Comparison of ENCODE assay signal across 1 cellular context in the genomic region with DNA sequence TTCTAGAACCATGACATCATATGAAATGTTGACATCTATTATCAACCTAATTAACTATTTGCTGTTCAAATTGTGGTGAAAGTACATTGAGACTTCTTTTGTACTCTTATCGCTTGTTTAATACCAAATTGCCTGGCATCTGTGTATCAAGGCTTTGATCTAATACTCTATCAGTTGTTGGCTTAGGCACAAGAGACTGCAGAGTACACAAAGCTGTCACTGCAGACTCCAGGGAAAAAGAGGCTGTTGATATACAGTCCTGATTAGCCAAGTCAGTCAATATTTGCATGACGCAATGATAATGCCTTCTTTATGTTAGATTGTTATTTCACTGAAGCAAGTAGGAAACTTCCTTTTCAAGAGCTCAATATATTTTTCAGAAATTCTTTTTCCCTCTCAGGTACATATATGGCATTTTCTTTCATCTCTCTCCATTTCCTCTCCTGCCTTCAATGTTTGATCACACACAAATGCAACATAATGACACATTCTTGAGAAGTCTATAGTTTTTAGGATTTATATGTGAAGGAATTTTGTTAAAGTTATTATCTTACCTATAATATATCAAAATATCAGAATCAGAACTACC.
TF ChIP-seq lines count a peak whose summit lies in the region.

No MANE protein-coding gene starts in this region.

TF ChIP-seq in HepG2, 621 proteins besides CTCF, POLR2A, EP300 and RAD21 (continued from another document and continues in another):
- TF ChIP-seq, protein P1, sequence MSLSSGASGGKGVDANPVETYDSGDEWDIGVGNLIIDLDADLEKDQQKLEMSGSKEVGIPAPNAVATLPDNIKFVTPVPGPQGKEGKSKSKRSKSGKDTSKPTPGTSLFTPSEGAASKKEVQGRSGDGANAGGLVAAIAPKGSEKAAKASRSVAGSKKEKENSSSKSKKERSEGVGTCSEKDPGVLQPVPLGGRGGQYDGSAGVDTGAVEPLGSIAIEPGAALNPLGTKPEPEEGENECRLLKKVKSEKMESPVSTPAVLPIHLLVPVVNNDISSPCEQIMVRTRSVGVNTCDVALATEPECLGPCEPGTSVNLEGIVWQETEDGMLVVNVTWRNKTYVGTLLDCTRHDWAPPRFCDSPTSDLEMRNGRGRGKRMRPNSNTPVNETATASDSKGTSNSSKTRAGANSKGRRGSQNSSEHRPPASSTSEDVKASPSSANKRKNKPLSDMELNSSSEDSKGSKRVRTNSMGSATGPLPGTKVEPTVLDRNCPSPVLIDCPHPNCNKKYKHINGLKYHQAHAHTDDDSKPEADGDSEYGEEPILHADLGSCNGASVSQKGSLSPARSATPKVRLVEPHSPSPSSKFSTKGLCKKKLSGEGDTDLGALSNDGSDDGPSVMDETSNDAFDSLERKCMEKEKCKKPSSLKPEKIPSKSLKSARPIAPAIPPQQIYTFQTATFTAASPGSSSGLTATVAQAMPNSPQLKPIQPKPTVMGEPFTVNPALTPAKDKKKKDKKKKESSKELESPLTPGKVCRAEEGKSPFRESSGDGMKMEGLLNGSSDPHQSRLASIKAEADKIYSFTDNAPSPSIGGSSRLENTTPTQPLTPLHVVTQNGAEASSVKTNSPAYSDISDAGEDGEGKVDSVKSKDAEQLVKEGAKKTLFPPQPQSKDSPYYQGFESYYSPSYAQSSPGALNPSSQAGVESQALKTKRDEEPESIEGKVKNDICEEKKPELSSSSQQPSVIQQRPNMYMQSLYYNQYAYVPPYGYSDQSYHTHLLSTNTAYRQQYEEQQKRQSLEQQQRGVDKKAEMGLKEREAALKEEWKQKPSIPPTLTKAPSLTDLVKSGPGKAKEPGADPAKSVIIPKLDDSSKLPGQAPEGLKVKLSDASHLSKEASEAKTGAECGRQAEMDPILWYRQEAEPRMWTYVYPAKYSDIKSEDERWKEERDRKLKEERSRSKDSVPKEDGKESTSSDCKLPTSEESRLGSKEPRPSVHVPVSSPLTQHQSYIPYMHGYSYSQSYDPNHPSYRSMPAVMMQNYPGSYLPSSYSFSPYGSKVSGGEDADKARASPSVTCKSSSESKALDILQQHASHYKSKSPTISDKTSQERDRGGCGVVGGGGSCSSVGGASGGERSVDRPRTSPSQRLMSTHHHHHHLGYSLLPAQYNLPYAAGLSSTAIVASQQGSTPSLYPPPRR (CRISPR knock-in tag; IDR thresholded peaks at IDR 0.05; ENCODE audit: borderline replicate concordance), result peak; percentile 100
- TF ChIP-seq, protein P2, sequence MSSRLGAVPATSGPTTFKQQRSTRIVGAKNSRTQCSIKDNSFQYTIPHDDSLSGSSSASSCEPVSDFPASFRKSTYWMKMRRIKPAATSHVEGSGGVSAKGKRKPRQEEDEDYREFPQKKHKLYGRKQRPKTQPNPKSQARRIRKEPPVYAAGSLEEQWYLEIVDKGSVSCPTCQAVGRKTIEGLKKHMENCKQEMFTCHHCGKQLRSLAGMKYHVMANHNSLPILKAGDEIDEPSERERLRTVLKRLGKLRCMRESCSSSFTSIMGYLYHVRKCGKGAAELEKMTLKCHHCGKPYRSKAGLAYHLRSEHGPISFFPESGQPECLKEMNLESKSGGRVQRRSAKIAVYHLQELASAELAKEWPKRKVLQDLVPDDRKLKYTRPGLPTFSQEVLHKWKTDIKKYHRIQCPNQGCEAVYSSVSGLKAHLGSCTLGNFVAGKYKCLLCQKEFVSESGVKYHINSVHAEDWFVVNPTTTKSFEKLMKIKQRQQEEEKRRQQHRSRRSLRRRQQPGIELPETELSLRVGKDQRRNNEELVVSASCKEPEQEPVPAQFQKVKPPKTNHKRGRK (CRISPR knock-in tag; IDR thresholded peaks at IDR 0.05), result no peak
- TF ChIP-seq, protein P3, sequence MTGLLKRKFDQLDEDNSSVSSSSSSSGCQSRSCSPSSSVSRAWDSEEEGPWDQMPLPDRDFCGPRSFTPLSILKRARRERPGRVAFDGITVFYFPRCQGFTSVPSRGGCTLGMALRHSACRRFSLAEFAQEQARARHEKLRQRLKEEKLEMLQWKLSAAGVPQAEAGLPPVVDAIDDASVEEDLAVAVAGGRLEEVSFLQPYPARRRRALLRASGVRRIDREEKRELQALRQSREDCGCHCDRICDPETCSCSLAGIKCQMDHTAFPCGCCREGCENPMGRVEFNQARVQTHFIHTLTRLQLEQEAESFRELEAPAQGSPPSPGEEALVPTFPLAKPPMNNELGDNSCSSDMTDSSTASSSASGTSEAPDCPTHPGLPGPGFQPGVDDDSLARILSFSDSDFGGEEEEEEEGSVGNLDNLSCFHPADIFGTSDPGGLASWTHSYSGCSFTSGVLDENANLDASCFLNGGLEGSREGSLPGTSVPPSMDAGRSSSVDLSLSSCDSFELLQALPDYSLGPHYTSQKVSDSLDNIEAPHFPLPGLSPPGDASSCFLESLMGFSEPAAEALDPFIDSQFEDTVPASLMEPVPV (CRISPR knock-in tag; IDR thresholded peaks at IDR 0.05), result 0 out of 2 replicates have a peak, but pooled peaks have one; percentile 31
- TF ChIP-seq ZNF292 (CRISPR knock-in tag; IDR thresholded peaks at IDR 0.05; ENCODE audit: borderline replicate concordance, low read depth) (no peak), FOXP1 (IDR thresholded peaks at IDR 0.05) (peak; percentile 76; the same call in 1 of the 2 replicates), FOXP1 (CRISPR knock-in tag; IDR thresholded peaks at IDR 0.05) (peak; percentile 95), KLF9 (CRISPR knock-in tag; IDR thresholded peaks at IDR 0.05; ENCODE audit: low read depth) (0 out of 2 replicates have a peak, but pooled peaks have one; percentile 44), YEATS2 (CRISPR knock-in tag; IDR thresholded peaks at IDR 0.05; ENCODE audit: borderline replicate concordance) (no peak; the same call in 1 of the 2 replicates), CBFB (CRISPR knock-in tag; IDR thresholded peaks at IDR 0.05) (peak; percentile 99), CC2D1A (CRISPR knock-in tag; IDR thresholded peaks at IDR 0.05) (no peak), ZNF331 (CRISPR knock-in tag; IDR thresholded peaks at IDR 0.05) (peak; percentile 75; the same call in 1 of the 2 replicates), PTBP1 (IDR thresholded peaks at IDR 0.05; ENCODE audit: low read depth, low read length, poor library complexity, severe bottlenecking) (no peak), ZNF543 (CRISPR knock-in tag; IDR thresholded peaks at IDR 0.05) (no peak), ELF1 (CRISPR knock-in tag; IDR thresholded peaks at IDR 0.05) (no peak), EHMT2 (IDR thresholded peaks at IDR 0.05; ENCODE audit: borderline replicate concordance, low read depth, low read length) (no peak), ZNF562 (CRISPR knock-in tag; IDR thresholded peaks at IDR 0.05; ENCODE audit: borderline replicate concordance) (peak; percentile 69; the same call in 1 of the 2 replicates), RBAK (CRISPR knock-in tag; IDR thresholded peaks at IDR 0.05) (no peak), ARNT2 (CRISPR knock-in tag; IDR thresholded peaks at IDR 0.05; ENCODE audit: low read depth) (0 out of 2 replicates have a peak, but pooled peaks have one; percentile 27), ZNF205 (CRISPR knock-in tag; IDR thresholded peaks at IDR 0.05) (peak; percentile 88; the same call in 1 of the 2 replicates), RFXANK (CRISPR knock-in tag; IDR thresholded peaks at IDR 0.05) (no peak; the same call in 1 of the 2 replicates), RAD51 (IDR thresholded peaks at IDR 0.05; ENCODE audit: borderline replicate concordance) (no peak), SNRNP70 (IDR thresholded peaks at IDR 0.05; ENCODE audit: low read depth, low read length) (no peak)
- TF ChIP-seq, protein P4, sequence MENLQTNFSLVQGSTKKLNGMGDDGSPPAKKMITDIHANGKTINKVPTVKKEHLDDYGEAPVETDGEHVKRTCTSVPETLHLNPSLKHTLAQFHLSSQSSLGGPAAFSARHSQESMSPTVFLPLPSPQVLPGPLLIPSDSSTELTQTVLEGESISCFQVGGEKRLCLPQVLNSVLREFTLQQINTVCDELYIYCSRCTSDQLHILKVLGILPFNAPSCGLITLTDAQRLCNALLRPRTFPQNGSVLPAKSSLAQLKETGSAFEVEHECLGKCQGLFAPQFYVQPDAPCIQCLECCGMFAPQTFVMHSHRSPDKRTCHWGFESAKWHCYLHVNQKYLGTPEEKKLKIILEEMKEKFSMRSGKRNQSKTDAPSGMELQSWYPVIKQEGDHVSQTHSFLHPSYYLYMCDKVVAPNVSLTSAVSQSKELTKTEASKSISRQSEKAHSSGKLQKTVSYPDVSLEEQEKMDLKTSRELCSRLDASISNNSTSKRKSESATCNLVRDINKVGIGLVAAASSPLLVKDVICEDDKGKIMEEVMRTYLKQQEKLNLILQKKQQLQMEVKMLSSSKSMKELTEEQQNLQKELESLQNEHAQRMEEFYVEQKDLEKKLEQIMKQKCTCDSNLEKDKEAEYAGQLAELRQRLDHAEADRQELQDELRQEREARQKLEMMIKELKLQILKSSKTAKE (CRISPR knock-in tag; IDR thresholded peaks at IDR 0.05; ENCODE audit: borderline replicate concordance), result peak; percentile 91
- TF ChIP-seq, protein P5, sequence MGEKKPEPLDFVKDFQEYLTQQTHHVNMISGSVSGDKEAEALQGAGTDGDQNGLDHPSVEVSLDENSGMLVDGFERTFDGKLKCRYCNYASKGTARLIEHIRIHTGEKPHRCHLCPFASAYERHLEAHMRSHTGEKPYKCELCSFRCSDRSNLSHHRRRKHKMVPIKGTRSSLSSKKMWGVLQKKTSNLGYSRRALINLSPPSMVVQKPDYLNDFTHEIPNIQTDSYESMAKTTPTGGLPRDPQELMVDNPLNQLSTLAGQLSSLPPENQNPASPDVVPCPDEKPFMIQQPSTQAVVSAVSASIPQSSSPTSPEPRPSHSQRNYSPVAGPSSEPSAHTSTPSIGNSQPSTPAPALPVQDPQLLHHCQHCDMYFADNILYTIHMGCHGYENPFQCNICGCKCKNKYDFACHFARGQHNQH (CRISPR knock-in tag; IDR thresholded peaks at IDR 0.05), result 0 out of 2 replicates have a peak, but pooled peaks have one; percentile 50
- TF ChIP-seq, protein P6, sequence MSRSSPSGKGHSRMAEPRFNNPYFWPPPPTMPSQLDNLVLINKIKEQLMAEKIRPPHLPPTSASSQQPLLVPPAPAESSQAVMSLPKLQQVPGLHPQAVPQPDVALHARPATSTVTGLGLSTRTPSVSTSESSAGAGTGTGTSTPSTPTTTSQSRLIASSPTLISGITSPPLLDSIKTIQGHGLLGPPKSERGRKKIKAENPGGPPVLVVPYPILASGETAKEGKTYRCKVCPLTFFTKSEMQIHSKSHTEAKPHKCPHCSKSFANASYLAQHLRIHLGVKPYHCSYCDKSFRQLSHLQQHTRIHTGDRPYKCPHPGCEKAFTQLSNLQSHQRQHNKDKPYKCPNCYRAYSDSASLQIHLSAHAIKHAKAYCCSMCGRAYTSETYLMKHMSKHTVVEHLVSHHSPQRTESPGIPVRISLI (CRISPR knock-in tag; IDR thresholded peaks at IDR 0.05; ENCODE audit: borderline replicate concordance), result peak; percentile 68; the same call in 1 of the 2 replicates
- TF ChIP-seq, protein P7, sequence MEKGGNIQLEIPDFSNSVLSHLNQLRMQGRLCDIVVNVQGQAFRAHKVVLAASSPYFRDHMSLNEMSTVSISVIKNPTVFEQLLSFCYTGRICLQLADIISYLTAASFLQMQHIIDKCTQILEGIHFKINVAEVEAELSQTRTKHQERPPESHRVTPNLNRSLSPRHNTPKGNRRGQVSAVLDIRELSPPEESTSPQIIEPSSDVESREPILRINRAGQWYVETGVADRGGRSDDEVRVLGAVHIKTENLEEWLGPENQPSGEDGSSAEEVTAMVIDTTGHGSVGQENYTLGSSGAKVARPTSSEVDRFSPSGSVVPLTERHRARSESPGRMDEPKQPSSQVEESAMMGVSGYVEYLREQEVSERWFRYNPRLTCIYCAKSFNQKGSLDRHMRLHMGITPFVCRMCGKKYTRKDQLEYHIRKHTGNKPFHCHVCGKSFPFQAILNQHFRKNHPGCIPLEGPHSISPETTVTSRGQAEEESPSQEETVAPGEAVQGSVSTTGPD (CRISPR knock-in tag; IDR thresholded peaks at IDR 0.05), result no peak
- TF ChIP-seq, protein P8, sequence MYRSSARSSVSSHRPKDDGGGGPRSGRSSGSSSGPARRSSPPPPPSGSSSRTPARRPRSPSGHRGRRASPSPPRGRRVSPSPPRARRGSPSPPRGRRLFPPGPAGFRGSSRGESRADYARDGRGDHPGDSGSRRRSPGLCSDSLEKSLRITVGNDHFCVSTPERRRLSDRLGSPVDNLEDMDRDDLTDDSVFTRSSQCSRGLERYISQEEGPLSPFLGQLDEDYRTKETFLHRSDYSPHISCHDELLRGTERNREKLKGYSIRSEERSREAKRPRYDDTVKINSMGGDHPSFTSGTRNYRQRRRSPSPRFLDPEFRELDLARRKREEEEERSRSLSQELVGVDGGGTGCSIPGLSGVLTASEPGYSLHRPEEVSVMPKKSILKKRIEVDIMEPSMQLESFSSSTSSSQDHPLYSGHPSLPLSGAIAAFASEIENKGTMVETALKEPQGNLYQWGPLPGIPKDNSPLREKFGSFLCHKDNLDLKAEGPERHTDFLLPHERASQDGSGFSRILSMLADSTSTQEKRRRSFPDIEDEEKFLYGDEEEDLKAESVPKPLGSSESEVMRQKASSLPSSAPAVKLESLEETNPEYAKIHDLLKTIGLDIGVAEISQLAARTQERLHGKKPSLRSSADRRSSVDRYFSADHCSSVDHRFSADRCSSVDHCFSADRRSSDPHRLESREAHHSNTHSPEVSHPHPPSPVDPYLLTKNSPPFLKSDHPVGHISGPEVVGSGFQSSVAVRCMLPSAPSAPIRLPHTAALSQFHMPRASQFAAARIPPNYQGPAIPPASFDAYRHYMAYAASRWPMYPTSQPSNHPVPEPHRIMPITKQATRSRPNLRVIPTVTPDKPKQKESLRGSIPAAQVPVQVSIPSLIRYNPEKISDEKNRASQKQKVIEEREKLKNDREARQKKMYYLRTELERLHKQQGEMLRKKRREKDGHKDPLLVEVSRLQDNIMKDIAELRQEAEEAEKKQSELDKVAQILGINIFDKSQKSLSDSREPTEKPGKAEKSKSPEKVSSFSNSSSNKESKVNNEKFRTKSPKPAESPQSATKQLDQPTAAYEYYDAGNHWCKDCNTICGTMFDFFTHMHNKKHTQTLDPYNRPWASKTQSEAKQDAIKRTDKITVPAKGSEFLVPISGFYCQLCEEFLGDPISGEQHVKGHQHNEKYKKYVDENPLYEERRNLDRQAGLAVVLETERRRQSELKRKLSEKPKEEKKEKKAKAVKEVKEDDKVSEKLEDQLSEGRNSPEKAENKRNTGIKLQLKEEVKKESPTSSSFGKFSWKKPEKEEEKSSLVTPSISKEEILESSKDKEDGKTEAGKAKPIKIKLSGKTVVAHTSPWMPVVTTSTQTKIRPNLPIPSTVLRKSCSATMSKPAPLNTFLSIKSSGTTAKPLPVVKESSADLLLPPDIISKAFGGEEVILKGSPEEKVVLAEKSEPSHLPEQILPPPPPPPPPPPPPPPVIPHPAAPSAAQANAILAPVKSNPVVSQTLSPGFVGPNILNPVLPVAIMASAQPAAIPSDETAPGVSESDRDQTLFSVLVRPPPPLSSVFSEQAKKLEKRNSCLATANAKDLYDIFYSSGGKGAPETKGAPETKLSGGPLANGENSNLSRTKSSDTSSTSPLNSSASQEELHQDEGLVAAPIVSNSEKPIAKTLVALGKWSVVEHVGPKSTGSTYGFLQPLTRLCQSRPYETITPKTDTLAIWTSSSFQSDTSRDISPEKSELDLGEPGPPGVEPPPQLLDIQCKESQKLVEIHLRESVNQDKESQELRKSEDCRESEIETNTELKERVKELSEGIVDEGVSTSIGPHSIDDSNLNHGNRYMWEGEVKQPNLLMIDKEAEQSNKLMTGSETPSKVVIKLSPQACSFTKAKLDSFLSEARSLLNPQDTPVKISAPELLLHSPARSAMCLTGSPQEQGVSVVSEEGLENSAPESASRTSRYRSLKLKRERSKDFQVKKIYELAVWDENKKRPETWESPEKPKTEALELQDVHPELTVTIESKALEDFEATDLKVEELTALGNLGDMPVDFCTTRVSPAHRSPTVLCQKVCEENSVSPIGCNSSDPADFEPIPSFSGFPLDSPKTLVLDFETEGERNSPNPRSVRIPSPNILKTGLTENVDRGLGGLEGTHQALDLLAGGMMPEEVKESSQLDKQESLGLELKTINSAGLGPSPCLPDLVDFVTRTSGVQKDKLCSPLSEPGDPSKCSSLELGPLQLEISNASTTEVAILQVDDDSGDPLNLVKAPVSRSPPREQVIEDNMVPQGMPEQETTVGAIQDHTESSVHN (CRISPR knock-in tag; IDR thresholded peaks at IDR 0.05), result no peak
